Comparison of ENCODE assay signal across 17 cellular contexts in genomic region chr12:115209230-115209629, GRCh38.
A peak's percentile ranks its signal among the peaks of the same experiment; 100 is the strongest.
DNase-seq lines count a peak whose midpoint lies in the region; ATAC-seq and TF ChIP-seq lines count a peak whose summit lies in the region.
"Had no signal": no experiment of that assay in that cellular context is flagged by ENCODE, and none has a peak within 500 bp of the region (broad histone marks: within the 10 kb centered on the region; RNA-seq: fewer than 3 reads in every experiment).

No MANE protein-coding gene starts in this region.

- H3K27ac ChIP-seq in hepatocyte (no peak overlapping the region), neural progenitor cell (no peak overlapping the region)
- H3K27ac ChIP-seq: 22Rv1, C4-2B had no signal

- no peak for ATAC-seq in GM21381 (IDR thresholded peaks at IDR 0.05; ENCODE audit: unreplicated experiment)

- H3K36me3 Mint-ChIP-seq in neural progenitor cell, result no peaks in the 10 kb centered on the region

- WGBS in hepatocyte (ENCODE audit: low lambda C conversion rate, missing lambda C conversion rate), result 59% methylated on average over 8 of the region's 8 CpGs

- H2AFZ ChIP-seq in hepatocyte (no peak overlapping the region), neural progenitor cell (replicated peaks) (peak overlapping the region; percentile 67)

- H3K4me3 ChIP-seq in hepatocyte (no peak overlapping the region), neural progenitor cell (no peak overlapping the region)

- H3K27me3 Mint-ChIP-seq in neural progenitor cell (ENCODE audit: insufficient read depth, low read depth), result peaks cover 11% of the 10 kb centered on the region

- H3K9ac ChIP-seq in neural progenitor cell, result no peak overlapping the region

- peak; percentile 95 for DNase-seq in ELF-1 (ENCODE audit: low read depth, low spot score)
- DNase-seq in amniotic epithelial cell (ENCODE audit: low read depth), result peak; percentile 44
- peak; percentile 29 for DNase-seq in hepatocyte (ENCODE audit: low spot score)
- peak; percentile 10 for DNase-seq in neural progenitor cell (ENCODE audit: low spot score)
- DNase-seq in T-helper 2 cell, result no peak
- no peak for DNase-seq in activated effector memory CD4-positive, alpha-beta T cell treated with Interleukin-2 at 50 U/mL for 16 hours
- no peak for DNase-seq in stimulated activated naive CD4-positive, alpha-beta T cell treated with Interleukin-2 at 50 U/mL for 16 hours (lab: John Stamatoyannopoulos, UW)
- DNase-seq: AML-193, H7, HFFc6, KG1, NCI-H1694 treated with DMSO at 0.1 percent for 48 hours, NCI-H510A, NCI-H748 treated with DMSO at 0.1 percent for 48 hours had no signal

- H3K27me3 ChIP-seq in hepatocyte (no peaks in the 10 kb centered on the region), neural progenitor cell (no peaks in the 10 kb centered on the region)

- H3K4me1 ChIP-seq in hepatocyte (ENCODE audit: insufficient read depth) (peaks cover 33% of the 10 kb centered on the region), neural progenitor cell (peaks cover 22% of the 10 kb centered on the region)

- H3K4me3 Mint-ChIP-seq in neural progenitor cell, result no peak overlapping the region
- H3K4me3 Mint-ChIP-seq: HFFc6 had no signal

- H3K9me3 ChIP-seq in hepatocyte (ENCODE audit: low read depth) (no peaks in the 10 kb centered on the region), neural progenitor cell (ENCODE audit: low read depth) (no peaks in the 10 kb centered on the region)

- no peaks in the 10 kb centered on the region for H3K9me2 ChIP-seq in hepatocyte (replicated peaks; ENCODE audit: insufficient read depth)

- H3K4me2 ChIP-seq in hepatocyte (peak overlapping the region; percentile 31), neural progenitor cell (no peak overlapping the region)

- no peaks in the 10 kb centered on the region for H3K9me3 Mint-ChIP-seq in neural progenitor cell
- H3K9me3 Mint-ChIP-seq: HFFc6 had no signal

- TF ChIP-seq CTCF in hepatocyte (IDR thresholded peaks at IDR 0.05; ENCODE audit: poor library complexity), result no peak
- TF ChIP-seq CTCF in neural progenitor cell (IDR thresholded peaks at IDR 0.05), result no peak

- H3K36me3 ChIP-seq in hepatocyte (replicated peaks; ENCODE audit: insufficient read depth, low read depth), result no peaks in the 10 kb centered on the region
- H3K36me3 ChIP-seq in neural progenitor cell, result no peaks in the 10 kb centered on the region

- no peaks in the 10 kb centered on the region for H4K20me1 ChIP-seq in hepatocyte (ENCODE audit: insufficient read depth, poor library complexity, severe bottlenecking)
- H4K20me1 ChIP-seq in neural progenitor cell (ENCODE audit: low read depth), result no peaks in the 10 kb centered on the region

- peaks cover 24% of the 10 kb centered on the region for H3K4me1 Mint-ChIP-seq in neural progenitor cell

- peak overlapping the region; percentile 47 for H3K27ac Mint-ChIP-seq in neural progenitor cell
- H3K27ac Mint-ChIP-seq: HFFc6 had no signal

- H3K79me2 ChIP-seq in hepatocyte (no peaks in the 10 kb centered on the region), neural progenitor cell (ENCODE audit: low read depth) (no peaks in the 10 kb centered on the region)

- H3F3A ChIP-seq in neural progenitor cell (ENCODE audit: low read depth), result peaks cover 5% of the 10 kb centered on the region

Comparison
In these comparisons a context has a peak if more than half of its experiments do, and no peak if none do; other contexts are left out.
1. DNase-seq: peak in ELF-1 (single experiment), amniotic epithelial cell (single experiment), hepatocyte (single experiment) and neural progenitor cell (single experiment); none in T-helper 2 cell (0 of 5), activated effector memory CD4-positive, alpha-beta T cell treated with Interleukin-2 at 50 U/mL for 16 hours (single experiment) and stimulated activated naive CD4-positive, alpha-beta T cell treated with Interleukin-2 at 50 U/mL for 16 hours (single experiment).